ENCODE assay signal across 26 cellular contexts in the genomic region with DNA sequence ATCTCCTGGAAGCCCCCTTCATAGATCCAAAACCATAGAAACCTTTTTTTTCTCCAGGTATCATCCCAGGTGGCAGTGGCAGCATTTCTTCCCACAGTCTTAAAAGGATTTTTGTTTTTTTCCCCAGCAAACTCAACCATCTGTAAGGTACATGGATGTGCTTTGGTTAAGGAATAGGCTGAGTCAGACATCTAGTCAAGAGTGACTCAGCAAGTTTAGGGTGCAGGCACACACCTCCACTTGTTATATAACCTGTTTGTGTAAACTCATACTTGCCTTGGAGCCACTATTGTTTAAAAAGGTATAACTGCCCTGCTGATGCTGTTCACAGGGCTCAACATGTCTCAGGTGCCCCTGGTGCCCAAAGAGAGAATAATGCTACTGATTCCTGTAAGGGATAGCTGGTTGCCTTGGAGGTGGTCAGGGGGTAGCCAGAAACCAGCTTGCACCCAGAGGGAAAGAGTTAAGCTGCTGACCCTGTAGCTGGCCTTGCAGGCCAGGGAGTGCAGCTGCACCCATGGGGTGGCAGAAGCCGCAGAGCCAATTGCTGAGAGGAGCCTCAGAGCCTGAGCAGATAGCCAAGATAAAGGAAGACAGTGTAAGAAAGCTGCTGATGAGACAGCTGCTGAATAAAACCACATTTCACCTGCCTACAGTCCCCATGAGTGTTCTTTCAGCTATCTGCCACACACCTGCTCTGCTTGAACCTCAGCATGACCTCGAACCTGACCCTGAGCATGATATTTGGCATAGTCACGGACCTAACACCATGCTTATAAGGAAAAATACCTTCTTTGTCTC.
DNase-seq lines count a peak whose midpoint lies in the region; ATAC-seq and TF ChIP-seq lines count a peak whose summit lies in the region.
"Had no signal": no experiment of that assay in that cellular context is flagged by ENCODE, and none has a peak within 500 bp of the region (broad histone marks: within the 10 kb centered on the region; RNA-seq: fewer than 3 reads in every experiment).

No MANE protein-coding gene starts in this region.

- intact Hi-C loops in mammary epithelial cell (cut with micrococcal nuclease) = no loop called here

- no peak for ATAC-seq in HG03460 (IDR thresholded peaks at IDR 0.05; ENCODE audit: unreplicated experiment)
- ATAC-seq: activated CD8-positive, alpha-beta memory T cell treated with anti-CD3 and anti-CD28 coated beads, Interleukin-2, amount 10 ng/mL, durations not matched to agents 7 days and 5 days; heart right ventricle; lower lobe of right lung; mucosa of descending colon had no signal

- in situ Hi-C loops in mammary epithelial cell (cut with MboI; ENCODE audit: low sequenced_read_pairs in 2 of 2) = no loop called here

- peaks cover 0 to 2% (median 0%) of the 10 kb centered on the region in 3 experiments; a peak in 1 of 7 replicates for H3K36me3 Mint-ChIP-seq in H9 (ENCODE audit: insufficient read depth in 1 of 3, low read depth in 3 of 3)
- H3K36me3 Mint-ChIP-seq: activated CD8-positive, alpha-beta memory T cell treated with anti-CD3 and anti-CD28 coated beads, Interleukin-2, amount 10 ng/mL, durations not matched to agents 7 days and 5 days; stimulated activated naive B cell treated with anti-CD40 and anti-IgM and Interleukin-4, amounts not matched to agents 10 μg/mL and 1 μg/mL and 100 μg/mL, for 72 hours; type B pancreatic cell had no signal

- H3K4me1 Mint-ChIP-seq in H9 = peaks cover 11% of the 10 kb centered on the region in 2 experiments
- H3K4me1 Mint-ChIP-seq: activated CD8-positive, alpha-beta memory T cell treated with anti-CD3 and anti-CD28 coated beads, Interleukin-2, amount 10 ng/mL, durations not matched to agents 7 days and 5 days; nephron; stimulated activated naive B cell treated with anti-CD40 and anti-IgM and Interleukin-4, amounts not matched to agents 10 μg/mL and 1 μg/mL and 100 μg/mL, for 72 hours had no signal

- no peaks in the 10 kb centered on the region for H3K27me3 Mint-ChIP-seq in H9 (ENCODE audit: low read depth)
- H3K27me3 Mint-ChIP-seq: activated CD8-positive, alpha-beta memory T cell treated with anti-CD3 and anti-CD28 coated beads, Interleukin-2, amount 10 ng/mL, durations not matched to agents 7 days and 5 days; dendritic cell treated with granulocyte-macrophage colony-stimulating factor and Interleukin-4, amounts not matched to agents 40 ng/mL and 50 ng/mL, for 4 days; stimulated activated naive B cell treated with anti-CD40 and anti-IgM and Interleukin-4, amounts not matched to agents 10 μg/mL and 1 μg/mL and 100 μg/mL, for 72 hours; type B pancreatic cell had no signal

- no peak overlapping the region for H3K4me3 Mint-ChIP-seq in H9
- H3K4me3 Mint-ChIP-seq: activated CD8-positive, alpha-beta memory T cell treated with anti-CD3 and anti-CD28 coated beads, Interleukin-2, amount 10 ng/mL, durations not matched to agents 7 days and 5 days; dendritic cell treated with granulocyte-macrophage colony-stimulating factor and Interleukin-4, amounts not matched to agents 40 ng/mL and 50 ng/mL, for 4 days; nephron; stimulated activated naive B cell treated with anti-CD40 and anti-IgM and Interleukin-4, amounts not matched to agents 10 μg/mL and 1 μg/mL and 100 μg/mL, for 72 hours; type B pancreatic cell had no signal

- H4K20me1 ChIP-seq in H9 (ENCODE audit: control insufficient read depth, insufficient read depth, insufficient read length) (no peaks in the 10 kb centered on the region), mammary epithelial cell (ENCODE audit: insufficient read depth, low read length) (no peaks in the 10 kb centered on the region)
- H4K20me1 ChIP-seq: BLaER1 treated with 17β-estradiol and CSF1 and Interleukin-3, amounts not matched to agents 10 nM and 100 nM had no signal

- CTCF ChIA-PET in mammary epithelial cell (lab: Charles Lee; ENCODE audit: low non-redundant PET) = no interaction called here

- no peak overlapping the region for H2AFZ ChIP-seq in H9 (ENCODE audit: low read length)
- H2AFZ ChIP-seq in mammary epithelial cell (ENCODE audit: low read depth, low read length) = no peak overlapping the region

- no peak overlapping the region for H2BK15ac ChIP-seq in H9 (ENCODE audit: low read depth, low read length)

- no peak overlapping the region for H4K91ac ChIP-seq in H9 (ENCODE audit: insufficient read length, low read depth, low read length)

- H2BK20ac ChIP-seq in H9 (ENCODE audit: low read depth, low read length, poor library complexity, severe bottlenecking) = no peak overlapping the region

- no peak overlapping the region for H2BK120ac ChIP-seq in H9 (ENCODE audit: low read depth, low read length, poor library complexity, severe bottlenecking)

- no peaks in the 10 kb centered on the region; a peak in 1 of 5 replicates for H3K9me3 Mint-ChIP-seq in H9
- H3K9me3 Mint-ChIP-seq: type B pancreatic cell had no signal

- no CpG with 5 or more reads among the region's 3 CpGs for WGBS in H9 (ENCODE audit: extremely low coverage, insufficient read length, low lambda C conversion rate)
- 50% methylated on average over 2 of the region's 3 CpGs for WGBS in mammary epithelial cell (ENCODE audit: low coverage, missing lambda C conversion rate)

- no peaks in the 10 kb centered on the region for H3K79me2 ChIP-seq in H9 (ENCODE audit: insufficient read depth, low read length)
- H3K79me2 ChIP-seq in mammary epithelial cell (ENCODE audit: insufficient read depth, low read length) = no peaks in the 10 kb centered on the region

- H3K23ac ChIP-seq in H9 (ENCODE audit: insufficient read length, low read depth, low read length) = no peak overlapping the region

- H3K4me2 ChIP-seq in H9 (ENCODE audit: insufficient read depth, insufficient read length, low read length) = no peak overlapping the region
- no peak overlapping the region for H3K4me2 ChIP-seq in mammary epithelial cell (ENCODE audit: insufficient read depth, low read depth, low read length)
- H3K4me2 ChIP-seq: BLaER1 treated with 17β-estradiol and CSF1 and Interleukin-3, amounts not matched to agents 10 nM and 100 nM had no signal

- no peak overlapping the region for H3K14ac ChIP-seq in H9 (ENCODE audit: insufficient read depth, low read length)

- no peak overlapping the region for H2BK12ac ChIP-seq in H9 (ENCODE audit: insufficient read length, low read depth, low read length)

- no peaks in the 10 kb centered on the region for H3K23me2 ChIP-seq in H9 (ENCODE audit: insufficient read length, low read depth, low read length, poor library complexity, severe bottlenecking)

- no peak overlapping the region for H3K4ac ChIP-seq in H9 (ENCODE audit: low read depth, low read length)

- dilution Hi-C loops in mammary epithelial cell (cut with HindIII; ENCODE audit: low sequenced_read_pairs) = no loop called here

- no TSS peak for BruUV-seq in mammary epithelial cell (replicated peaks; lab: Mats Ljungman, UMichigan)

- no peak overlapping the region for H3K9ac ChIP-seq in H9 (ENCODE audit: extremely low read depth, insufficient read length, low read length)
- H3K9ac ChIP-seq in mammary epithelial cell (ENCODE audit: insufficient read depth, low read length) = no peak overlapping the region
- H3K9ac ChIP-seq: BLaER1 treated with 17β-estradiol and CSF1 and Interleukin-3, amounts not matched to agents 10 nM and 100 nM had no signal

- no peaks in the 10 kb centered on the region for H3K36me3 ChIP-seq in mammary epithelial cell (ENCODE audit: insufficient read depth, low read length)
- H3K36me3 ChIP-seq in H7 (replicated peaks; ENCODE audit: control insufficient read depth, insufficient read depth, low read length) = no peaks in the 10 kb centered on the region
- H3K36me3 ChIP-seq: BLaER1 treated with 17β-estradiol and CSF1 and Interleukin-3, amounts not matched to agents 10 nM and 100 nM; esophagus squamous epithelium; heart right ventricle; lower lobe of right lung had no signal

- H3T11ph ChIP-seq in H9 (ENCODE audit: low read length) = no peak overlapping the region

- H3K27ac ChIP-seq in H9 (ENCODE audit: insufficient read length, low read depth, low read length) (no peak overlapping the region), mammary epithelial cell (ENCODE audit: insufficient read depth, low read depth, low read length) (no peak overlapping the region)
- H3K27ac ChIP-seq: BLaER1 treated with 17β-estradiol and CSF1 and Interleukin-3, amounts not matched to agents 10 nM and 100 nM; esophagus squamous epithelium; heart right ventricle; lower lobe of right lung had no signal

- no peak overlapping the region for H4K8ac ChIP-seq in H9 (replicated peaks; ENCODE audit: insufficient read length, low read depth, low read length)

- TF ChIP-seq CTCF in H9 (conservative IDR thresholded peaks at IDR 0.05) (0 out of 3 replicates have a peak, but pooled peaks have one; percentile 11), mammary epithelial cell (conservative IDR thresholded peaks at IDR 0.05 in 1 of 2, IDR thresholded peaks at IDR 0.05 in 1 of 2; ENCODE audit: extremely low read depth in 1 of 2, insufficient read depth in 1 of 2, low read depth in 1 of 2, low read length in 2 of 2) (no peak)

- H3K56ac ChIP-seq in H9 (ENCODE audit: insufficient read length, low read depth, low read length) = no peak overlapping the region

- H3K79me1 ChIP-seq in H9 (ENCODE audit: insufficient read depth, low read depth, low read length, poor library complexity, severe bottlenecking) = no peaks in the 10 kb centered on the region

- no peak overlapping the region for H3K27ac Mint-ChIP-seq in H9
- H3K27ac Mint-ChIP-seq: activated CD8-positive, alpha-beta memory T cell treated with anti-CD3 and anti-CD28 coated beads, Interleukin-2, amount 10 ng/mL, durations not matched to agents 7 days and 5 days; dendritic cell treated with granulocyte-macrophage colony-stimulating factor and Interleukin-4, amounts not matched to agents 40 ng/mL and 50 ng/mL, for 4 days; nephron; stimulated activated naive B cell treated with anti-CD40 and anti-IgM and Interleukin-4, amounts not matched to agents 10 μg/mL and 1 μg/mL and 100 μg/mL, for 72 hours; type B pancreatic cell had no signal

- H3K9me3 ChIP-seq in H9 (ENCODE audit: control insufficient read depth, low read depth, low read length) (no peaks in the 10 kb centered on the region), mammary epithelial cell (replicated peaks; ENCODE audit: insufficient read depth, low read length) (no peaks in the 10 kb centered on the region)
- H3K9me3 ChIP-seq: BLaER1 treated with 17β-estradiol and CSF1 and Interleukin-3, amounts not matched to agents 10 nM and 100 nM; lower lobe of right lung had no signal

- no peak overlapping the region for H2BK5ac ChIP-seq in H9 (ENCODE audit: insufficient read length, low read length)

- H3K4me3 ChIP-seq in mammary epithelial cell (replicated peaks in 1 of 3; ENCODE audit: insufficient read depth in 1 of 3, low read depth in 2 of 3, low read length in 3 of 3) (no peak overlapping the region), H7 (ENCODE audit: insufficient read depth, low read depth, low read length) (no peak overlapping the region)
- H3K4me3 ChIP-seq: BLaER1 treated with 17β-estradiol and CSF1 and Interleukin-3, amounts not matched to agents 10 nM and 100 nM; esophagus squamous epithelium; heart right ventricle; lower lobe of right lung; mucosa of descending colon had no signal

- H3K27me3 ChIP-seq in H9 (ENCODE audit: insufficient read depth, low read length) = no peaks in the 10 kb centered on the region
- no peaks in the 10 kb centered on the region for H3K27me3 ChIP-seq in mammary epithelial cell (ENCODE audit: insufficient read depth, low read length)
- no peaks in the 10 kb centered on the region for H3K27me3 ChIP-seq in H7 (ENCODE audit: control insufficient read depth, insufficient read depth, low read length)
- H3K27me3 ChIP-seq: BLaER1 treated with 17β-estradiol and CSF1 and Interleukin-3, amounts not matched to agents 10 nM and 100 nM; esophagus squamous epithelium; heart right ventricle had no signal

- no peaks in the 10 kb centered on the region; the same call in 1 of the 2 replicates for H3K4me1 ChIP-seq in H9 (ENCODE audit: insufficient read depth, low read length)
- no peaks in the 10 kb centered on the region for H3K4me1 ChIP-seq in mammary epithelial cell (ENCODE audit: insufficient read depth, low read length)
- H3K4me1 ChIP-seq: BLaER1 treated with 17β-estradiol and CSF1 and Interleukin-3, amounts not matched to agents 10 nM and 100 nM; esophagus squamous epithelium; heart right ventricle; lower lobe of right lung had no signal

- H4K5ac ChIP-seq in H9 (ENCODE audit: insufficient read length, low read depth, low read length) = no peak overlapping the region

- DNase-seq in H9 (peak; percentile 34), NCI-H69 (lab: John Stamatoyannopoulos, UW) (peak; percentile 28), mammary epithelial cell (peak; percentile 77), kidney tubule cell (ENCODE audit: low spot score) (peak; percentile 30), H7 (no peak), SW 1271 (lab: John Stamatoyannopoulos, UW) (no peak)
- DNase-seq: activated CD4-positive, CD25-positive, alpha-beta regulatory T cell; activated CD8-positive, alpha-beta memory T cell treated with anti-CD3 and anti-CD28 coated beads, Interleukin-2, amount 10 ng/mL, durations not matched to agents 7 days and 5 days; activated T-cell treated with anti-CD3 and anti-CD28 coated beads, Interleukin-2, amount 50 U/mL, for 48 hours; esophagus squamous epithelium; foreskin melanocyte; GDM1; heart right ventricle; Karpas-422; lower lobe of right lung; mucosa of descending colon; NCI-H1694; NCI-H774; stimulated activated naive B cell treated with anti-CD40 and anti-IgM and Interleukin-4, amounts not matched to agents 10 μg/mL and 1 μg/mL and 100 μg/mL, for 72 hours; substantia nigra; T-helper 1 cell had no signal

- H2AK5ac ChIP-seq in H9 (ENCODE audit: insufficient read length, low read length) = no peak overlapping the region

- H3K18ac ChIP-seq in H9 (ENCODE audit: insufficient read length, low read depth, low read length) = no peak overlapping the region

Comparison
In these comparisons a context has a peak if more than half of its experiments do, and no peak if none do; other contexts are left out.
1. DNase-seq: peak in H9 (single experiment), NCI-H69 (single experiment), mammary epithelial cell (single experiment) and kidney tubule cell (single experiment); none in H7 (single experiment) and SW 1271 (0 of 2).